1 cellular context compared by ENCODE assay signal in the genomic region with DNA sequence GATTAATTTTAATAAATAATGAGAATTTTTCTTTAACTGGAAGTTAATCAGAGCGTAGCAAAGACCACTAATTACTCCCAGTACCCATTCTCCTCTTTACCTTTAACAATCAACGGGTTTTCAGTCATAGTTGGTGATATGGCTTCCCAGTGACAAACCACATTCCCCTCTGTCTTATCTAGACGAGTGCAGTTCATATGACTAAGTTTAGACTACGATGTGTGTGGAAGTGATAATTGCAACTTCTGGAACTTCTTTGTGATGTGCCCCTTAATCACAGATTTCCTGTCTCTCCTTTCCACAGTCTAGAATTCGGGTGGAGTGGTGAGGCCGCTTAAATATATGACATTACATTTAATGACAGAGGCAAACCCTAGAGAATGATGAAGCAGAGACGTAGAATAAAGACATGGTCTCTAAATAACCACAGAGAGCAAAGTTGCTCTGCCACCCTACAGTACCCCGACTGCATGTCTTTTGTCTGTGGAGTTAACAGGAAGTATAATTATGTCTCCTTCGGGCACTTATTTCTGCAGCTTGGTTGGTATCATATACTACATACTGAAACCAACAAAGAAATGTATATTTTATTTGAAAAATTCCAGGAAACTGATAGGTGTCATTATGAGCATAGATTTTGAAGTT.
TF ChIP-seq lines count a peak whose summit lies in the region.

No MANE protein-coding gene starts in this region.

TF ChIP-seq in HepG2, 621 proteins besides CTCF, POLR2A, EP300 and RAD21 (continued from another document):
- TF ChIP-seq, protein P1, sequence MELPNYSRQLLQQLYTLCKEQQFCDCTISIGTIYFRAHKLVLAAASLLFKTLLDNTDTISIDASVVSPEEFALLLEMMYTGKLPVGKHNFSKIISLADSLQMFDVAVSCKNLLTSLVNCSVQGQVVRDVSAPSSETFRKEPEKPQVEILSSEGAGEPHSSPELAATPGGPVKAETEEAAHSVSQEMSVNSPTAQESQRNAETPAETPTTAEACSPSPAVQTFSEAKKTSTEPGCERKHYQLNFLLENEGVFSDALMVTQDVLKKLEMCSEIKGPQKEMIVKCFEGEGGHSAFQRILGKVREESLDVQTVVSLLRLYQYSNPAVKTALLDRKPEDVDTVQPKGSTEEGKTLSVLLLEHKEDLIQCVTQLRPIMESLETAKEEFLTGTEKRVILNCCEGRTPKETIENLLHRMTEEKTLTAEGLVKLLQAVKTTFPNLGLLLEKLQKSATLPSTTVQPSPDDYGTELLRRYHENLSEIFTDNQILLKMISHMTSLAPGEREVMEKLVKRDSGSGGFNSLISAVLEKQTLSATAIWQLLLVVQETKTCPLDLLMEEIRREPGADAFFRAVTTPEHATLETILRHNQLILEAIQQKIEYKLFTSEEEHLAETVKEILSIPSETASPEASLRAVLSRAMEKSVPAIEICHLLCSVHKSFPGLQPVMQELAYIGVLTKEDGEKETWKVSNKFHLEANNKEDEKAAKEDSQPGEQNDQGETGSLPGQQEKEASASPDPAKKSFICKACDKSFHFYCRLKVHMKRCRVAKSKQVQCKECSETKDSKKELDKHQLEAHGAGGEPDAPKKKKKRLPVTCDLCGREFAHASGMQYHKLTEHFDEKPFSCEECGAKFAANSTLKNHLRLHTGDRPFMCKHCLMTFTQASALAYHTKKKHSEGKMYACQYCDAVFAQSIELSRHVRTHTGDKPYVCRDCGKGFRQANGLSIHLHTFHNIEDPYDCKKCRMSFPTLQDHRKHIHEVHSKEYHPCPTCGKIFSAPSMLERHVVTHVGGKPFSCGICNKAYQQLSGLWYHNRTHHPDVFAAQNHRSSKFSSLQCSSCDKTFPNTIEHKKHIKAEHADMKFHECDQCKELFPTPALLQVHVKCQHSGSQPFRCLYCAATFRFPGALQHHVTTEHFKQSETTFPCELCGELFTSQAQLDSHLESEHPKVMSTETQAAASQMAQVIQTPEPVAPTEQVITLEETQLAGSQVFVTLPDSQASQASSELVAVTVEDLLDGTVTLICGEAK (IDR thresholded peaks at IDR 0.05): no peak
- TF ChIP-seq, protein P1 (CRISPR knock-in tag; IDR thresholded peaks at IDR 0.05): no peak
- TF ChIP-seq KDM5A (IDR thresholded peaks at IDR 0.05; ENCODE audit: borderline replicate concordance, low read length): no peak
- TF ChIP-seq ZNF160 (CRISPR knock-in tag; IDR thresholded peaks at IDR 0.05): no peak
